In the genomic region with DNA sequence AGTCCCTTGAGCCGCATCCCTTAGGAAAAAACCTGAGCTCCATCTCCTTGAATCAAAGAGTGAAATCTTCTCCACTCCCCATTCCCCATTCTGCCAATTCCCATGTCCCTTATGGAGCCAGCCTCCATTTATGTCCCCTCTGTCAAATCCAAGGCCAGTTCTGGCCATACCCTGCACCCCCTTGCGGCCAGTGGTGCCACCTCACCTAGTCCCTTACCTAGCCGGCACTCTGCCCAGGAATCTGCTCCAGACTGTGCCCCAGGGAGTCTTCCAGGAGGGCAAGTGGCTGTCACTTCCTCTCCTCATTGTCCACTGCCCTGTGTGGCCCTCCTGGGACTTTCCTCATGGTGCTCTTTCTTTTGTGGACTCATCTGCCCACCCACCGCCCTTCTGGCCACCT, we compare ENCODE assay signal across 1 cellular context.
TF ChIP-seq lines count a peak whose summit lies in the region.

No MANE protein-coding gene starts in this region.

TF ChIP-seq in WTC11, 78 proteins besides CTCF, POLR2A, EP300 and RAD21 (continued from another document):
- TF ChIP-seq, protein P1, sequence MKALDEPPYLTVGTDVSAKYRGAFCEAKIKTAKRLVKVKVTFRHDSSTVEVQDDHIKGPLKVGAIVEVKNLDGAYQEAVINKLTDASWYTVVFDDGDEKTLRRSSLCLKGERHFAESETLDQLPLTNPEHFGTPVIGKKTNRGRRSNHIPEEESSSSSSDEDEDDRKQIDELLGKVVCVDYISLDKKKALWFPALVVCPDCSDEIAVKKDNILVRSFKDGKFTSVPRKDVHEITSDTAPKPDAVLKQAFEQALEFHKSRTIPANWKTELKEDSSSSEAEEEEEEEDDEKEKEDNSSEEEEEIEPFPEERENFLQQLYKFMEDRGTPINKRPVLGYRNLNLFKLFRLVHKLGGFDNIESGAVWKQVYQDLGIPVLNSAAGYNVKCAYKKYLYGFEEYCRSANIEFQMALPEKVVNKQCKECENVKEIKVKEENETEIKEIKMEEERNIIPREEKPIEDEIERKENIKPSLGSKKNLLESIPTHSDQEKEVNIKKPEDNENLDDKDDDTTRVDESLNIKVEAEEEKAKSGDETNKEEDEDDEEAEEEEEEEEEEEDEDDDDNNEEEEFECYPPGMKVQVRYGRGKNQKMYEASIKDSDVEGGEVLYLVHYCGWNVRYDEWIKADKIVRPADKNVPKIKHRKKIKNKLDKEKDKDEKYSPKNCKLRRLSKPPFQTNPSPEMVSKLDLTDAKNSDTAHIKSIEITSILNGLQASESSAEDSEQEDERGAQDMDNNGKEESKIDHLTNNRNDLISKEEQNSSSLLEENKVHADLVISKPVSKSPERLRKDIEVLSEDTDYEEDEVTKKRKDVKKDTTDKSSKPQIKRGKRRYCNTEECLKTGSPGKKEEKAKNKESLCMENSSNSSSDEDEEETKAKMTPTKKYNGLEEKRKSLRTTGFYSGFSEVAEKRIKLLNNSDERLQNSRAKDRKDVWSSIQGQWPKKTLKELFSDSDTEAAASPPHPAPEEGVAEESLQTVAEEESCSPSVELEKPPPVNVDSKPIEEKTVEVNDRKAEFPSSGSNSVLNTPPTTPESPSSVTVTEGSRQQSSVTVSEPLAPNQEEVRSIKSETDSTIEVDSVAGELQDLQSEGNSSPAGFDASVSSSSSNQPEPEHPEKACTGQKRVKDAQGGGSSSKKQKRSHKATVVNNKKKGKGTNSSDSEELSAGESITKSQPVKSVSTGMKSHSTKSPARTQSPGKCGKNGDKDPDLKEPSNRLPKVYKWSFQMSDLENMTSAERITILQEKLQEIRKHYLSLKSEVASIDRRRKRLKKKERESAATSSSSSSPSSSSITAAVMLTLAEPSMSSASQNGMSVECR (CRISPR knock-in tag; IDR thresholded peaks at IDR 0.05; ENCODE audit: borderline replicate concordance): no peak
